28 cellular contexts compared by ENCODE assay signal in genomic region chr10:47358457-47358856, GRCh38. TPM values are rescaled to one million over a fixed set of nuclear protein-coding genes. Genes with fewer than 3 reads are reported as not detected.
DNase-seq lines count a peak whose midpoint lies in the region; ATAC-seq and TF ChIP-seq lines count a peak whose summit lies in the region.
"Had no signal": no experiment of that assay in that cellular context is flagged by ENCODE, and none has a peak within 500 bp of the region (broad histone marks: within the 10 kb centered on the region; RNA-seq: fewer than 3 reads in every experiment).

No MANE protein-coding gene starts in this region.

- TF ChIP-seq CTCF in RWPE2 (IDR thresholded peaks at IDR 0.05; ENCODE audit: poor library complexity, severe bottlenecking) = no peak
- TF ChIP-seq CTCF in gastroesophageal sphincter (IDR thresholded peaks at IDR 0.05) = no peak

- TF ChIP-seq EP300 in gastroesophageal sphincter (IDR thresholded peaks at IDR 0.05) = no peak

- H3K27me3 ChIP-seq in RWPE2 (ENCODE audit: insufficient read depth, poor library complexity, severe bottlenecking) (no peaks in the 10 kb centered on the region), gastroesophageal sphincter (no peaks in the 10 kb centered on the region)
- H3K27me3 ChIP-seq: SJSA1 had no signal

- H3K9me3 ChIP-seq in RWPE2 (ENCODE audit: severe bottlenecking) (no peaks in the 10 kb centered on the region), gastroesophageal sphincter (no peaks in the 10 kb centered on the region)
- H3K9me3 ChIP-seq: Caco-2, SJSA1 had no signal

- in situ Hi-C loops in G401 (cut with HindIII; ENCODE audit: low sequenced_read_pairs) = no loop called here

- no peak for TF ChIP-seq POLR2A in gastroesophageal sphincter (IDR thresholded peaks at IDR 0.05)

- H3K4me3 Mint-ChIP-seq in stimulated activated effector memory CD8-positive, alpha-beta T cell treated with anti-CD3 and anti-CD28 coated beads, Interleukin-12 subunit alpha, Interleukin-12 subunit beta, amount 100 ng/mL, for 72 hours = no peak overlapping the region
- H3K4me3 Mint-ChIP-seq: CD8-positive, alpha-beta T cell; HFFc6 had no signal

- H3K27ac ChIP-seq in RWPE2 (ENCODE audit: poor library complexity, severe bottlenecking) (no peak overlapping the region), gastroesophageal sphincter (no peak overlapping the region)
- H3K27ac ChIP-seq: GM23248, SJSA1 had no signal

- no peaks in the 10 kb centered on the region for H3K4me1 Mint-ChIP-seq in stimulated activated effector memory CD8-positive, alpha-beta T cell treated with anti-CD3 and anti-CD28 coated beads, Interleukin-12 subunit alpha, Interleukin-12 subunit beta, amount 100 ng/mL, for 72 hours

- H3K4me3 ChIP-seq in RWPE2 (ENCODE audit: severe bottlenecking) = no peak overlapping the region
- no peak overlapping the region for H3K4me3 ChIP-seq in gastroesophageal sphincter
- H3K4me3 ChIP-seq: GM23248, SJSA1 had no signal

- H3K36me3 ChIP-seq in RWPE2 (ENCODE audit: low read depth) (no peaks in the 10 kb centered on the region), gastroesophageal sphincter (no peaks in the 10 kb centered on the region)
- H3K36me3 ChIP-seq: SJSA1 had no signal

- H3K9me3 Mint-ChIP-seq in stimulated activated effector memory CD8-positive, alpha-beta T cell treated with anti-CD3 and anti-CD28 coated beads, Interleukin-12 subunit alpha, Interleukin-12 subunit beta, amount 100 ng/mL, for 72 hours = no peaks in the 10 kb centered on the region
- H3K9me3 Mint-ChIP-seq: CD8-positive, alpha-beta T cell; HFFc6 had no signal

- no peaks in the 10 kb centered on the region for H3K36me3 Mint-ChIP-seq in stimulated activated effector memory CD8-positive, alpha-beta T cell treated with anti-CD3 and anti-CD28 coated beads, Interleukin-12 subunit alpha, Interleukin-12 subunit beta, amount 100 ng/mL, for 72 hours
- H3K36me3 Mint-ChIP-seq: CD8-positive, alpha-beta T cell had no signal

- DNase-seq in G401 (ENCODE audit: low spot score) = peak; percentile 79
- peak; percentile 18 for DNase-seq in RWPE2 (ENCODE audit: low spot score)
- no peak for DNase-seq in stimulated activated effector memory CD8-positive, alpha-beta T cell treated with anti-CD3 and anti-CD28 coated beads, Interleukin-12 subunit alpha, Interleukin-12 subunit beta, amount 100 ng/mL, for 72 hours (ENCODE audit: low spot score in 2 of 2)
- no peak for DNase-seq in T1000 (lab: John Stamatoyannopoulos, UW)
- DNase-seq: CD8-positive, alpha-beta T cell; DMS 273 treated with DMSO at 0.1 percent for 48 hours; DMS79; GM23248; H7; HFFc6; KBM-7; MV-4-11; NCI-H1105 treated with DMSO at 0.1 percent for 48 hours; NCI-H2029; NCI-H446; NCI-H524 treated with DMSO at 0.1 percent for 48 hours; NCI-H774; PC-3; Right ventricle myocardium superior had no signal

- ATAC-seq in RWPE2 (ENCODE audit: low read depth) (no peak), gastroesophageal sphincter (peak; percentile 35), GM18867 (IDR thresholded peaks at IDR 0.05; ENCODE audit: unreplicated experiment) (no peak), HG02759 (IDR thresholded peaks at IDR 0.05; ENCODE audit: unreplicated experiment) (no peak)
- peak; percentile 20 for ATAC-seq in stimulated activated effector memory CD8-positive, alpha-beta T cell treated with anti-CD3 and anti-CD28 coated beads, Interleukin-12 subunit alpha, Interleukin-12 subunit beta, amount 100 ng/mL, for 72 hours
- ATAC-seq: CD8-positive, alpha-beta T cell; PC-3 had no signal

- H3K4me1 ChIP-seq in RWPE2 (ENCODE audit: insufficient read depth, poor library complexity, severe bottlenecking) (no peaks in the 10 kb centered on the region), gastroesophageal sphincter (no peaks in the 10 kb centered on the region)
- H3K4me1 ChIP-seq: SJSA1 had no signal

- no peak overlapping the region for H3K27ac Mint-ChIP-seq in stimulated activated effector memory CD8-positive, alpha-beta T cell treated with anti-CD3 and anti-CD28 coated beads, Interleukin-12 subunit alpha, Interleukin-12 subunit beta, amount 100 ng/mL, for 72 hours
- H3K27ac Mint-ChIP-seq: CD8-positive, alpha-beta T cell; HFFc6 had no signal

- no CpG with 5 or more reads among the region's 3 CpGs for WGBS in gastroesophageal sphincter (ENCODE audit: low coverage in 1 of 2), 2 donors

RNA-seq across cellular contexts. Expression of gene RBP3, which starts 10.3 kb away (rescaled TPM):
- total RNA-seq in G401 (2014; rRNA removed; shearing (Covaris generic)) = not detected in 2 replicates
- not detected for total RNA-seq in gastroesophageal sphincter
- total RNA-seq: A673; Caco-2; CD8-positive, alpha-beta T cell; GM23248; H7; HFFc6; LHCN-M2; MCF 10A; PC-3; Right ventricle myocardium superior; RPMI7951; SJSA1 had no signal

RNA-seq across cellular contexts. Expression of gene ZNF488, which starts 25.6 kb away (rescaled TPM):
- total RNA-seq in G401 (2014; rRNA removed; shearing (Covaris generic)) = not detected in 2 replicates
- total RNA-seq in gastroesophageal sphincter = under 1 TPM in 2 of 4 donors, not detected in 2; 0.12 to 0.47 TPM
- total RNA-seq: CD8-positive, alpha-beta T cell; GM23248; Right ventricle myocardium superior had no signal

RNA-seq across cellular contexts. Expression of gene GDF2, which starts 36.2 kb away (rescaled TPM):
- total RNA-seq in G401 (2014; rRNA removed; shearing (Covaris generic)) = not detected in 2 replicates
- not detected for total RNA-seq in gastroesophageal sphincter
- total RNA-seq: A673; Caco-2; CD8-positive, alpha-beta T cell; GM23248; H7; HFFc6; LHCN-M2; MCF 10A; PC-3; Right ventricle myocardium superior; RPMI7951; SJSA1 had no signal

RNA-seq across cellular contexts. Expression of gene GDF10, which starts 58.5 kb away (rescaled TPM):
- not detected in 2 replicates for total RNA-seq in G401 (2014; rRNA removed; shearing (Covaris generic))
- total RNA-seq in gastroesophageal sphincter = 10 to 100 TPM in 2 of 4 donors, 1 to 10 TPM in 2; 5.8 to 29.7 (median 10.8) TPM
- total RNA-seq: Caco-2, H7, HFFc6, LHCN-M2, MCF 10A, PC-3, RPMI7951, SJSA1 had no signal

Comparison
In these comparisons a context has a peak if more than half of its experiments do, and no peak if none do; other contexts are left out.
1. DNase-seq: peak in G401 (single experiment) and RWPE2 (single experiment); none in stimulated activated effector memory CD8-positive, alpha-beta T cell treated with anti-CD3 and anti-CD28 coated beads, Interleukin-12 subunit alpha, Interleukin-12 subunit beta, amount 100 ng/mL, for 72 hours (0 of 2) and T1000 (single experiment).
2. ATAC-seq: peak in gastroesophageal sphincter (single experiment) and stimulated activated effector memory CD8-positive, alpha-beta T cell treated with anti-CD3 and anti-CD28 coated beads, Interleukin-12 subunit alpha, Interleukin-12 subunit beta, amount 100 ng/mL, for 72 hours (single experiment); none in RWPE2 (single experiment), GM18867 (single experiment) and HG02759 (single experiment).